1 cellular context compared by ENCODE assay signal in genomic region chr12:51449569-51450246, GRCh38.
TF ChIP-seq lines count a peak whose summit lies in the region.

No MANE protein-coding gene starts in this region.

TF ChIP-seq in neural cell, 6 proteins besides CTCF, POLR2A, EP300 and RAD21 (continued from another document):
- TF ChIP-seq EZH2 (IDR thresholded peaks at IDR 0.05; ENCODE audit: borderline replicate concordance, insufficient read depth, low read length, poor library complexity, severe bottlenecking) = no peak
